1 cellular context compared by ENCODE assay signal in genomic region chr15:70508561-70509281, GRCh38.
TF ChIP-seq lines count a peak whose summit lies in the region.

No MANE protein-coding gene starts in this region.

TF ChIP-seq in GM23338, 12 proteins besides CTCF, POLR2A, EP300 and RAD21 (continued from another document):
- TF ChIP-seq ZNF462 (CRISPR knock-in tag; IDR thresholded peaks at IDR 0.05) (no peak), REST (IDR thresholded peaks at IDR 0.05; ENCODE audit: unreplicated experiment) (no peak), ZNF114 (CRISPR knock-in tag; IDR thresholded peaks at IDR 0.05) (no peak), STAT1 (IDR thresholded peaks at IDR 0.05; ENCODE audit: unreplicated experiment) (no peak)
